Comparison of ENCODE assay signal across 7 cellular contexts in the genomic region with DNA sequence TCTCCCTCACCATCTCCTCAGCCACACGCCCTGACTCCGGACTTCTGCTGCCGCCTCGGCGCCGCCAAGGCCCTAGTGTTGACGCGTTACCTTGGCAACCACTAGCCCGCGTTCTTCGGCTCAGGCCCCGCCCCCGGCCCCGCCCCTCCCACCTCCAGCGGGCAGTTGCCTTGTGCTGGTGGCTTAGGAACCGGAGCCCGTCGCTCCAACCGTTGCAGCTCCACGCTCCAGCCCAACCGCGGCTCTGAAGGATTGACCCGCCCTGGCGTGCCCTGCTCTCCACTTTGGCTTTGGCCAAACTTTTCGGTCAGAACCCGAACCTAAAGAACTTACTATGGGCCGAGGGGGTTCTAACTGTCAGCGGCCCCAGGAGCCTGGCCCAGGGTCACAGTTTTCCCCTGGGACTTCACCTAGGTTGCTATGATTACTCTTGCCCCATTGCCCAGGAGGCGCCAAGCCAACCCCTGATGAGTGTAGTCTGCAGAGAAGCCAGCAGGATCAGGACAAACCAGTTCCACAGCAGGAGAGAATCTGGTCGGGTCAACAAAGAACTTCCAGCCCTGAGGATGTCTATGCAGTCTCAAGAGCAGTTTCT.
DNase-seq lines count a peak whose midpoint lies in the region; ATAC-seq lines count a peak whose summit lies in the region.

A gene with protein sequence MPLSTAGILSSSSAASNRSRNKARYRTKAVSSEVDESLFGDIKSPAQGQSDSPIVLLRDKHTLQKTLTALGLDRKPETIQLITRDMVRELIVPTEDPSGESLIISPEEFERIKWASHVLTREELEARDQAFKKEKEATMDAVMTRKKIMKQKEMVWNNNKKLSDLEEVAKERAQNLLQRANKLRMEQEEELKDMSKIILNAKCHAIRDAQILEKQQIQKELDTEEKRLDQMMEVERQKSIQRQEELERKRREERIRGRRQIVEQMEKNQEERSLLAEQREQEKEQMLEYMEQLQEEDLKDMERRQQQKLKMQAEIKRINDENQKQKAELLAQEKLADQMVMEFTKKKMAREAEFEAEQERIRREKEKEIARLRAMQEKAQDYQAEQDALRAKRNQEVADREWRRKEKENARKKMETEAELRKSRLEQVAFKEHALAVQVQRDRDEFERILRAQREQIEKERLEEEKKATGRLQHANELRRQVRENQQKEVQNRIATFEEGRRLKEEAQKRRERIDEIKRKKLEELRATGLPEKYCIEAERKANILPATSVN (minus strand): TSS at position 80 of the 595 bp plus-strand sequence. CDS start 67 bp downstream, at position 13.

- no peaks in the 10 kb centered on the region for H3K27me3 ChIP-seq in duodenal mucosa (ENCODE audit: control insufficient read depth in 1 of 2, insufficient read depth in 2 of 2, low read length in 2 of 2)

- H3K9me3 Mint-ChIP-seq in memory B cell = no peaks in the 10 kb centered on the region

- H3K36me3 Mint-ChIP-seq in memory B cell = no peaks in the 10 kb centered on the region

- H3K27me3 Mint-ChIP-seq in memory B cell = no peaks in the 10 kb centered on the region

- H3K27ac Mint-ChIP-seq in memory B cell = peak within 1 kb of the TSS; percentile 93

- H3K4me3 Mint-ChIP-seq in memory B cell = peak within 1 kb of the TSS; percentile 6

- no peaks in the 10 kb centered on the region for H3K36me3 ChIP-seq in duodenal mucosa (ENCODE audit: control insufficient read depth in 1 of 2, insufficient read depth in 2 of 2, low read length in 2 of 2)

- H3K4me1 Mint-ChIP-seq in memory B cell = peaks cover 11% of the 10 kb centered on the region

- ATAC-seq in memory B cell (ENCODE audit: low read depth) (peak; percentile 62), GM18861 (IDR thresholded peaks at IDR 0.05; ENCODE audit: unreplicated experiment) (no peak)

- in situ Hi-C loops in ACHN (cut with HindIII; ENCODE audit: low pct_ligation_motif_present, low pct_unique_long_range_greater_than_20kb, low sequenced_read_pairs) = no loop called here

- DNase-seq in GOT3 (lab: John Stamatoyannopoulos, UW) (peak; percentile 24), NCI-H2227 (lab: John Stamatoyannopoulos, UW; ENCODE audit: unreplicated experiment) (peak; percentile 93), memory B cell (ENCODE audit: low spot score in 2 of 2) (no peak), HuH-7 (ENCODE audit: low spot score) (no peak), ACHN (no peak)

- H3K9me3 ChIP-seq in duodenal mucosa (ENCODE audit: control insufficient read depth in 1 of 2, low read length in 2 of 2) = no peaks in the 10 kb centered on the region

- H3K27ac ChIP-seq in duodenal mucosa (ENCODE audit: low read depth, low read length) = peak within 1 kb of the TSS; percentile 53

- H3K4me1 ChIP-seq in duodenal mucosa (ENCODE audit: control insufficient read depth in 1 of 2, insufficient read depth in 2 of 2, low read length in 2 of 2) = peaks cover 16 to 18% of the 10 kb centered on the region in 2 donors

- peak within 1 kb of the TSS in 1 of 2 donors; percentile 43 for H3K4me3 ChIP-seq in duodenal mucosa (ENCODE audit: low read depth in 1 of 2, low read length in 2 of 2)

- H3K9ac ChIP-seq in duodenal mucosa (ENCODE audit: low read depth in 1 of 2, low read length in 2 of 2) = peak within 1 kb of the TSS in 1 of 2 donors; percentile 6

Comparison
In these comparisons a context has a peak if more than half of its experiments do, and no peak if none do; other contexts are left out.
1. DNase-seq: peak in GOT3 (single experiment) and NCI-H2227 (single experiment); none in memory B cell (0 of 2), HuH-7 (single experiment) and ACHN (single experiment).